8 cellular contexts compared by ENCODE assay signal in genomic region chr1:18948913-18949688, GRCh38. TPM values are rescaled to one million over a fixed set of nuclear protein-coding genes. Genes with fewer than 3 reads are reported as not detected.
DNase-seq lines count a peak whose midpoint lies in the region; ATAC-seq and TF ChIP-seq lines count a peak whose summit lies in the region.

No MANE protein-coding gene starts in this region.

- peaks cover 1% of the 10 kb centered on the region for H3K27me3 Mint-ChIP-seq in IgD-negative memory B cell

- H3K4me1 ChIP-seq in body of pancreas (peaks cover 99% of the 10 kb centered on the region), subcutaneous abdominal adipose tissue (ENCODE audit: control insufficient read depth in 5 of 5, insufficient read depth in 5 of 5, low read length in 5 of 5) (peaks cover 14 to 82% (median 81%) of the 10 kb centered on the region in 5 donors)

- intact Hi-C loops in body of pancreas (cut with DNase I): no loop called here

- H3K27ac Mint-ChIP-seq in IgD-negative memory B cell: peak overlapping the region; percentile 67 to 100 (median 100)

- H3K4me3 ChIP-seq in body of pancreas (no peak overlapping the region), subcutaneous abdominal adipose tissue (ENCODE audit: low read depth in 1 of 5, low read length in 5 of 5) (peak overlapping the region; percentile 43 to 69 (median 55))

- H3K4me3 Mint-ChIP-seq in IgD-negative memory B cell: peak overlapping the region; percentile 87 to 97 (median 96)

- TF ChIP-seq CTCF in body of pancreas (IDR thresholded peaks at IDR 0.05): peak in 2 of 7 experiments; percentile 12 to 13

- peak overlapping the region; percentile 78 to 82 (median 81) for H3K9ac ChIP-seq in subcutaneous abdominal adipose tissue (ENCODE audit: low read length in 5 of 5)

- H3K9me3 Mint-ChIP-seq in IgD-negative memory B cell: no peaks in the 10 kb centered on the region

- in situ Hi-C loops in ACHN (cut with HindIII; ENCODE audit: low pct_ligation_motif_present, low pct_unique_long_range_greater_than_20kb, low sequenced_read_pairs): no loop called here

- peak; percentile 54 to 76 (median 67) for DNase-seq in body of pancreas
- no peak for DNase-seq in LoVo (ENCODE audit: low spot score)
- no peak for DNase-seq in ACHN

- no peaks in the 10 kb centered on the region for H3K36me3 ChIP-seq in body of pancreas (replicated peaks in 1 of 2; ENCODE audit: insufficient read depth in 1 of 2, low read depth in 2 of 2)
- H3K36me3 ChIP-seq in subcutaneous abdominal adipose tissue (ENCODE audit: control insufficient read depth in 5 of 5, insufficient read depth in 5 of 5, low read length in 5 of 5): peaks cover 0 to 3% (median 0%) of the 10 kb centered on the region in 5 donors

- ATAC-seq in body of pancreas (peak; percentile 47), GM18502 (IDR thresholded peaks at IDR 0.05; ENCODE audit: poor library complexity, unreplicated experiment) (no peak), HG03432 (IDR thresholded peaks at IDR 0.05; ENCODE audit: unreplicated experiment) (no peak)

- peaks cover 58 to 70% (median 60%) of the 10 kb centered on the region in 3 donors for H3K4me1 Mint-ChIP-seq in IgD-negative memory B cell

- H3K27me3 ChIP-seq in body of pancreas (no peaks in the 10 kb centered on the region), layer of hippocampus (ENCODE audit: control insufficient read depth, insufficient read depth, low read length) (no peaks in the 10 kb centered on the region), subcutaneous abdominal adipose tissue (ENCODE audit: control insufficient read depth in 5 of 5, insufficient read depth in 4 of 5, low read length in 5 of 5) (no peaks in the 10 kb centered on the region)

- TF ChIP-seq POLR2A in body of pancreas (IDR thresholded peaks at IDR 0.05): no peak

- H3K36me3 Mint-ChIP-seq in IgD-negative memory B cell: peaks cover 1% of the 10 kb centered on the region

- H3K27ac ChIP-seq in body of pancreas (peak overlapping the region; percentile 29 to 87 (median 63)), layer of hippocampus (ENCODE audit: low read depth, low read length) (peak overlapping the region; percentile 85), subcutaneous abdominal adipose tissue (ENCODE audit: low read depth, low read length) (peak overlapping the region; percentile 94)

- 24 to 40% methylated on average over 12 to 22 of the region's 23 CpGs for WGBS in body of pancreas, 2 donors

- no peaks in the 10 kb centered on the region for H3K9me3 ChIP-seq in body of pancreas
- no peaks in the 10 kb centered on the region for H3K9me3 ChIP-seq in subcutaneous abdominal adipose tissue (ENCODE audit: control insufficient read depth in 5 of 5, low read length in 5 of 5)

RNA-seq across cellular contexts. Expression of gene IFFO2, which starts 7.4 kb away (rescaled TPM):
- 1.5 TPM for polyA plus RNA-seq in IgD-negative memory B cell
- total RNA-seq in body of pancreas: 100 to 1,000 TPM in 1 of 2 donors, 10 to 100 TPM in 1; 23.1 to 219 TPM

RNA-seq across cellular contexts. Expression of gene ALDH4A1, which starts 46.7 kb away (rescaled TPM):
- polyA plus RNA-seq in IgD-negative memory B cell: 2.8 TPM
- total RNA-seq in body of pancreas: 10 to 100 TPM in 1 of 2 donors, 1 to 10 TPM in 1; 4.7 to 15.5 TPM

Comparison
In these comparisons a context has a peak if more than half of its experiments do, and no peak if none do; other contexts are left out.
1. DNase-seq: peak in body of pancreas (4 of 4); none in LoVo (single experiment) and ACHN (single experiment).
2. H3K4me3 ChIP-seq: peak in subcutaneous abdominal adipose tissue (5 of 5); none in body of pancreas (0 of 2).
3. Peak in every context shown above with its lines, with median percentiles within 50 percentile points of each other: H3K27ac ChIP-seq.